9 cellular contexts compared by ENCODE assay signal in genomic region chrX:120302434-120302833, GRCh38. TPM values are rescaled to one million over a fixed set of nuclear protein-coding genes. Genes with fewer than 3 reads are reported as not detected.
DNase-seq lines count a peak whose midpoint lies in the region; ATAC-seq, FAIRE-seq and TF ChIP-seq lines count a peak whose summit lies in the region.
"Had no signal": no experiment of that assay in that cellular context is flagged by ENCODE, and none has a peak within 500 bp of the region (broad histone marks: within the 10 kb centered on the region; RNA-seq: fewer than 3 reads in every experiment).

No MANE protein-coding gene starts in this region.

- FAIRE-seq in HTR-8/SVneo (lab: Jason Lieb, UNC), result no peak

- TF ChIP-seq CTCF in Peyer's patch (IDR thresholded peaks at IDR 0.05), result no peak

- no peaks in the 10 kb centered on the region for H3K4me1 ChIP-seq in Peyer's patch

- peak overlapping the region in 2 of 4 donors; percentile 19 to 27 for H3K27ac ChIP-seq in Peyer's patch

- no peaks in the 10 kb centered on the region for H3K9me3 ChIP-seq in Peyer's patch

- no peak overlapping the region for H3K4me3 ChIP-seq in Peyer's patch

- no peaks in the 10 kb centered on the region for H3K36me3 ChIP-seq in Peyer's patch

- H3K27me3 ChIP-seq in Peyer's patch, result no peaks in the 10 kb centered on the region

- peak; percentile 85 for ATAC-seq in GM19351 (IDR thresholded peaks at IDR 0.05; ENCODE audit: unreplicated experiment)
- peak; percentile 98 for ATAC-seq in HG03139 (IDR thresholded peaks at IDR 0.05; ENCODE audit: unreplicated experiment)

- no peak for TF ChIP-seq POLR2A in Peyer's patch (IDR thresholded peaks at IDR 0.05)

- DNase-seq in Daoy (ENCODE audit: low read depth) (peak; percentile 28), Peyer's patch (peak in 2 of 3 donors; percentile 68 to 80), glomerular visceral epithelial cell (ENCODE audit: extremely low spot score) (peak; percentile 16), RKO (ENCODE audit: low spot score) (no peak), OCI-M2 (lab: John Stamatoyannopoulos, UW; ENCODE audit: unreplicated experiment) (no peak), HTR-8/SVneo (ENCODE audit: insufficient read length, low spot score) (no peak)
- DNase-seq: IMR-90 had no signal

RNA-seq across cellular contexts. Expression of gene TMEM255A, which starts 8.8 kb away (rescaled TPM):
- 0.03 and 0.06 TPM in 2 replicates for total RNA-seq in Daoy (2014; rRNA removed; shearing (Covaris generic))
- 1 to 10 TPM in 1 of 4 donors, not detected in 3; 1.5 TPM for total RNA-seq in Peyer's patch
- total RNA-seq: IMR-90 had no signal

RNA-seq across cellular contexts. Expression of gene ZBTB33, which starts 51.8 kb away (rescaled TPM):
- 12.7 and 14.8 TPM in 2 replicates for total RNA-seq in Daoy (2014; rRNA removed; shearing (Covaris generic))
- 10 to 100 TPM in 1 of 4 donors, 1 to 10 TPM in 3; 4.9 to 13.0 (median 8.6) TPM for total RNA-seq in Peyer's patch

RNA-seq across cellular contexts. Expression of gene ATP1B4, which starts 59.5 kb away (rescaled TPM):
- total RNA-seq in Daoy (2014; rRNA removed; shearing (Covaris generic)), result not detected in 2 replicates
- total RNA-seq in Peyer's patch, result not detected
- total RNA-seq: IMR-90 had no signal

Comparison
In these comparisons a context has a peak if more than half of its experiments do, and no peak if none do; other contexts are left out.
1. DNase-seq: peak in Daoy (single experiment), Peyer's patch (2 of 3) and glomerular visceral epithelial cell (single experiment); none in RKO (single experiment), OCI-M2 (single experiment) and HTR-8/SVneo (single experiment).